ENCODE assay signal across 1 cellular context in genomic region chr6:43668151-43669028, GRCh38.
TF ChIP-seq lines count a peak whose summit lies in the region.

No MANE protein-coding gene starts in this region.

TF ChIP-seq in HepG2, 621 proteins besides CTCF, POLR2A, EP300 and RAD21 (continued from another document and continues in another):
- no peak for TF ChIP-seq ZBTB14 (CRISPR knock-in tag; IDR thresholded peaks at IDR 0.05)
- no peak for TF ChIP-seq ZNF720 (CRISPR knock-in tag; IDR thresholded peaks at IDR 0.05)
- peak; percentile 56 for TF ChIP-seq POLR2AphosphoS5 (IDR thresholded peaks at IDR 0.05; ENCODE audit: low read depth, low read length)
- TF ChIP-seq ZNF501 (CRISPR knock-in tag; IDR thresholded peaks at IDR 0.05), result peak; percentile 61
- no peak for TF ChIP-seq DR1 (CRISPR knock-in tag; IDR thresholded peaks at IDR 0.05)
- TF ChIP-seq TEAD3 (CRISPR knock-in tag; optimal IDR thresholded peaks at IDR 0.05; ENCODE audit: borderline replicate concordance), result peak; percentile 95
- peak; percentile 81; the same call in 1 of the 2 replicates for TF ChIP-seq FOXC1 (CRISPR knock-in tag; IDR thresholded peaks at IDR 0.05; ENCODE audit: borderline replicate concordance)
- 0 out of 2 replicates have a peak, but pooled peaks have one; percentile 48 for TF ChIP-seq ZZZ3 (CRISPR knock-in tag; IDR thresholded peaks at IDR 0.05; ENCODE audit: borderline replicate concordance)
- peak; percentile 65; the same call in 1 of the 2 replicates for TF ChIP-seq HOXA3 (CRISPR knock-in tag; IDR thresholded peaks at IDR 0.05)
- no peak for TF ChIP-seq ZNF256 (CRISPR knock-in tag; conservative IDR thresholded peaks at IDR 0.05)
- TF ChIP-seq TMF1 (CRISPR knock-in tag; IDR thresholded peaks at IDR 0.05; ENCODE audit: low read depth), result peak; percentile 69; the same call in 1 of the 2 replicates
- TF ChIP-seq ZSCAN9 (CRISPR knock-in tag; IDR thresholded peaks at IDR 0.05; ENCODE audit: borderline replicate concordance), result no peak
- 0 out of 2 replicates have a peak, but pooled peaks have one; percentile 72 for TF ChIP-seq TOE1 (CRISPR knock-in tag; IDR thresholded peaks at IDR 0.05)
- TF ChIP-seq ZBTB33 (CRISPR knock-in tag; IDR thresholded peaks at IDR 0.05), result peak; percentile 100
- TF ChIP-seq ATF4 (CRISPR knock-in tag; IDR thresholded peaks at IDR 0.05), result no peak
- TF ChIP-seq HNF1B (CRISPR knock-in tag; IDR thresholded peaks at IDR 0.05), result peak; percentile 95; the same call in 1 of the 2 replicates
- TF ChIP-seq BCLAF1 (IDR thresholded peaks at IDR 0.05), result no peak
- peak; percentile 20; the same call in 1 of the 2 replicates for TF ChIP-seq ELF1 (CRISPR knock-in tag; IDR thresholded peaks at IDR 0.05)
- TF ChIP-seq ZNF275 (CRISPR knock-in tag; IDR thresholded peaks at IDR 0.05; ENCODE audit: borderline replicate concordance), result peak; percentile 39; the same call in 1 of the 2 replicates
- no peak for TF ChIP-seq GMEB2 (CRISPR knock-in tag; IDR thresholded peaks at IDR 0.05; ENCODE audit: low read depth)
- no peak for TF ChIP-seq MED13 (CRISPR knock-in tag; IDR thresholded peaks at IDR 0.05)
- peak; percentile 72 for TF ChIP-seq ARID4A (CRISPR knock-in tag; IDR thresholded peaks at IDR 0.05; ENCODE audit: borderline replicate concordance)
- no peak for TF ChIP-seq NONO (IDR thresholded peaks at IDR 0.05)
- TF ChIP-seq NONO (CRISPR knock-in tag; conservative IDR thresholded peaks at IDR 0.05), result peak; percentile 73
- TF ChIP-seq ZNF329 (CRISPR knock-in tag; IDR thresholded peaks at IDR 0.05; ENCODE audit: low read depth), result 0 out of 2 replicates have a peak, but pooled peaks have one; percentile 40
- TF ChIP-seq ZFP62 (CRISPR knock-in tag; IDR thresholded peaks at IDR 0.05), result no peak
- TF ChIP-seq UBTF (CRISPR knock-in tag; IDR thresholded peaks at IDR 0.05), result peak; percentile 48; the same call in 1 of the 2 replicates
- no peak for TF ChIP-seq ZNF569 (CRISPR knock-in tag; IDR thresholded peaks at IDR 0.05; ENCODE audit: borderline replicate concordance)
- TF ChIP-seq ZNF430 (CRISPR knock-in tag; IDR thresholded peaks at IDR 0.05), result 0 out of 2 replicates have a peak, but pooled peaks have one; percentile 71
- TF ChIP-seq MED1 (CRISPR knock-in tag; IDR thresholded peaks at IDR 0.05), result peak; percentile 87
- TF ChIP-seq FOXJ3 (CRISPR knock-in tag; IDR thresholded peaks at IDR 0.05; ENCODE audit: borderline replicate concordance), result no peak
- TF ChIP-seq ZNF589 (CRISPR knock-in tag; conservative IDR thresholded peaks at IDR 0.05), result peak; percentile 30; the same call in 1 of the 2 replicates
- 0 out of 2 replicates have a peak, but pooled peaks have one; percentile 29 for TF ChIP-seq TAF1 (CRISPR knock-in tag; IDR thresholded peaks at IDR 0.05)
- peak; percentile 9; the same call in 1 of the 2 replicates for TF ChIP-seq ZBTB7B (CRISPR knock-in tag; IDR thresholded peaks at IDR 0.05)
- TF ChIP-seq ZNF7 (CRISPR knock-in tag; IDR thresholded peaks at IDR 0.05), result 0 out of 2 replicates have a peak, but pooled peaks have one; percentile 17
- TF ChIP-seq PPARG (CRISPR knock-in tag; conservative IDR thresholded peaks at IDR 0.05), result peak; percentile 83
- no peak for TF ChIP-seq HOXA9 (CRISPR knock-in tag; IDR thresholded peaks at IDR 0.05; ENCODE audit: borderline replicate concordance)
- TF ChIP-seq MIXL1 (CRISPR knock-in tag; IDR thresholded peaks at IDR 0.05), result no peak
- peak; percentile 26; the same call in 1 of the 2 replicates for TF ChIP-seq MIER3 (CRISPR knock-in tag; IDR thresholded peaks at IDR 0.05; ENCODE audit: borderline replicate concordance)
- 0 out of 2 replicates have a peak, but pooled peaks have one; percentile 17 for TF ChIP-seq NRL (CRISPR knock-in tag; IDR thresholded peaks at IDR 0.05; ENCODE audit: borderline replicate concordance)
- no peak for TF ChIP-seq SOX13 (IDR thresholded peaks at IDR 0.05)
- TF ChIP-seq SOX13 (CRISPR knock-in tag; conservative IDR thresholded peaks at IDR 0.05 in 1 of 2, IDR thresholded peaks at IDR 0.05 in 1 of 2), result peak in 1 of 2 experiments; percentile 28; a peak in 1 of 4 replicates
- peak; percentile 49 for TF ChIP-seq ZNF263 (CRISPR knock-in tag; IDR thresholded peaks at IDR 0.05)
- TF ChIP-seq TARDBP (CRISPR knock-in tag; IDR thresholded peaks at IDR 0.05), result peak; percentile 77; the same call in 1 of the 2 replicates
- TF ChIP-seq ZSCAN29 (CRISPR knock-in tag; conservative IDR thresholded peaks at IDR 0.05), result peak; percentile 58; the same call in 1 of the 2 replicates
- TF ChIP-seq ZFP36L2 (CRISPR knock-in tag; IDR thresholded peaks at IDR 0.05), result no peak
